ENCODE assay signal across 19 cellular contexts in genomic region chr2:43478423-43479086, GRCh38.
DNase-seq lines count a peak whose midpoint lies in the region; ATAC-seq and TF ChIP-seq lines count a peak whose summit lies in the region.
"Had no signal": no experiment of that assay in that cellular context is flagged by ENCODE, and none has a peak within 500 bp of the region (broad histone marks: within the 10 kb centered on the region; RNA-seq: fewer than 3 reads in every experiment).

No MANE protein-coding gene starts in this region.

- peaks cover 16% of the 10 kb centered on the region for H3K4me1 Mint-ChIP-seq in HFFc6 (ENCODE audit: low read depth)

- DNase-seq in HFFc6 (peak; percentile 39), dedifferentiated amniotic fluid mesenchymal stem cell (ENCODE audit: extremely low spot score) (peak; percentile 62), omental fat pad (ENCODE audit: low spot score) (no peak), cerebellar cortex (ENCODE audit: low spot score) (no peak), SHP77 (lab: John Stamatoyannopoulos, UW) (no peak), islet precursor cell (no peak)
- DNase-seq: activated CD4-positive, alpha-beta T cell treated with anti-CD3 and anti-CD28 coated beads for 1 hour; activated CD8-positive, alpha-beta memory T cell treated with anti-CD3 and anti-CD28 coated beads, Interleukin-2, amount 50 U/mL, for 4 hours; activated naive CD4-positive, alpha-beta T cell treated with Interleukin-2 at 50 U/mL for 16 hours; HCEC 1CT; hippocampal formation; NCI-H187 treated with DMSO at 0.1 percent for 48 hours; NCI-H510A; small intestine had no signal

- TF ChIP-seq CTCF in 22Rv1 (IDR thresholded peaks at IDR 0.05) (no peak), HFFc6 (IDR thresholded peaks at IDR 0.05) (no peak), omental fat pad (IDR thresholded peaks at IDR 0.05) (no peak)

- no peaks in the 10 kb centered on the region for H3K9me3 Mint-ChIP-seq in HFFc6

- H3K27ac Mint-ChIP-seq in HFFc6, result peak overlapping the region; percentile 53

- H3K4me3 Mint-ChIP-seq in HFFc6, result no peak overlapping the region

- 0 out of 2 replicates have a peak overlapping the region, but pooled peaks have one; percentile 10 for H3K27ac ChIP-seq in 22Rv1
- H3K27ac ChIP-seq: parathyroid adenoma, vagina had no signal

- ATAC-seq in omental fat pad (ENCODE audit: low FRiP score), result peak; percentile 39
- no peak for ATAC-seq in GM19395 (IDR thresholded peaks at IDR 0.05; ENCODE audit: unreplicated experiment)
- ATAC-seq: HepG2 had no signal

- peaks cover 5% of the 10 kb centered on the region for H3K36me3 Mint-ChIP-seq in HFFc6 (ENCODE audit: low read depth)

- no peaks in the 10 kb centered on the region for H3K27me3 Mint-ChIP-seq in HFFc6 (ENCODE audit: insufficient read depth)

Comparison
In these comparisons a context has a peak if more than half of its experiments do, and no peak if none do; other contexts are left out.
1. DNase-seq: peak in HFFc6 (single experiment) and dedifferentiated amniotic fluid mesenchymal stem cell (single experiment); none in omental fat pad (single experiment), cerebellar cortex (single experiment), SHP77 (0 of 2) and islet precursor cell (single experiment).